ENCODE assay signal across 10 cellular contexts in the genomic region with DNA sequence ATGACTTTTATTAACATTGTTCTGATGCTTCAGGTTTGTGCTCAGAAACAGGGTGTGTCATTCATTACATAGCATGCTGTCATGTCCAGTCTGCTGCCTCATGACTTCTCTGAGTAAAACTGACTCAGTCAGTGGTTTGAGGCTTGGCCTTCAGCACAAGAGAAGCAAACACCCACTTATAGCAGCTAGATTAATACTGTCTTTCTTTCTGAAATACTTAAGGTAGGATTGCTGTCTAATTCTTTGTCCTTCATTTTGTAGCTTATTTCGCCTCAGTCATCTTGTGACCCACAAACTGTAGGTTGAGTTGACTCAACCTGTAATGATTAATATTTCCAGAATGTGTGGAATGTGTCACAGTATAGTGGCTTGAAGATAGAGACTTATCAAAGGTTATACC. TPM values are rescaled to one million over a fixed set of nuclear protein-coding genes. Genes with fewer than 3 reads are reported as not detected.
DNase-seq lines count a peak whose midpoint lies in the region; ATAC-seq and TF ChIP-seq lines count a peak whose summit lies in the region.
"Had no signal": no experiment of that assay in that cellular context is flagged by ENCODE, and none has a peak within 500 bp of the region (broad histone marks: within the 10 kb centered on the region; RNA-seq: fewer than 3 reads in every experiment).

No MANE protein-coding gene starts in this region.

- H3K4me1 Mint-ChIP-seq in activated CD8-positive, alpha-beta memory T cell treated with anti-CD3 and anti-CD28 coated beads, Interleukin-2, amount 10 ng/mL, durations not matched to agents 7 days and 5 days = no peaks in the 10 kb centered on the region

- no peak overlapping the region for H3K9ac ChIP-seq in Karpas-422 (ENCODE audit: low read length)
- H3K9ac ChIP-seq: BLaER1 had no signal

- no peak overlapping the region for H3K4me3 Mint-ChIP-seq in activated CD8-positive, alpha-beta memory T cell treated with anti-CD3 and anti-CD28 coated beads, Interleukin-2, amount 10 ng/mL, durations not matched to agents 7 days and 5 days

- 80% methylated on average over 1 of the region's 1 CpG; no CpG with 5 or more reads in 1 of the 2 donors for WGBS in gastroesophageal sphincter (ENCODE audit: low coverage in 1 of 2), 2 donors

- H3K27me3 ChIP-seq in right atrium auricular region (no peaks in the 10 kb centered on the region), gastroesophageal sphincter (no peaks in the 10 kb centered on the region), Karpas-422 (ENCODE audit: low read length) (no peaks in the 10 kb centered on the region)
- H3K27me3 ChIP-seq: BLaER1 had no signal

- H3K36me3 ChIP-seq in right atrium auricular region (no peaks in the 10 kb centered on the region), gastroesophageal sphincter (no peaks in the 10 kb centered on the region), Karpas-422 (ENCODE audit: insufficient read depth, low read length) (no peaks in the 10 kb centered on the region)
- H3K36me3 ChIP-seq: BLaER1 had no signal

- TF ChIP-seq EP300 in gastroesophageal sphincter (IDR thresholded peaks at IDR 0.05) = no peak

- ATAC-seq in Right ventricle myocardium superior (ENCODE audit: poor library complexity) (peak; percentile 55), gastroesophageal sphincter (peak; percentile 51)
- ATAC-seq in activated CD8-positive, alpha-beta memory T cell treated with anti-CD3 and anti-CD28 coated beads, Interleukin-2, amount 10 ng/mL, durations not matched to agents 7 days and 5 days = no peak

- no peaks in the 10 kb centered on the region for H4K20me1 ChIP-seq in Karpas-422 (ENCODE audit: insufficient read depth, low read depth, low read length)
- H4K20me1 ChIP-seq: BLaER1 had no signal

- H3K4me1 ChIP-seq in right atrium auricular region = peaks cover 0 to 31% of the 10 kb centered on the region in 2 donors
- H3K4me1 ChIP-seq in gastroesophageal sphincter = peaks cover 0 to 3% (median 0%) of the 10 kb centered on the region in 3 donors
- H3K4me1 ChIP-seq in Karpas-422 (ENCODE audit: low read length) = no peaks in the 10 kb centered on the region
- H3K4me1 ChIP-seq: BLaER1 had no signal

- POLR2A ChIA-PET in RWPE1 (lab: Yijun Ruan, JAX; ENCODE audit: low non-redundant PET) = no interaction called here

- no peaks in the 10 kb centered on the region for H3K27me3 Mint-ChIP-seq in activated CD8-positive, alpha-beta memory T cell treated with anti-CD3 and anti-CD28 coated beads, Interleukin-2, amount 10 ng/mL, durations not matched to agents 7 days and 5 days

- TF ChIP-seq POLR2A in gastroesophageal sphincter (IDR thresholded peaks at IDR 0.05) = no peak

- H3K27ac ChIP-seq in right atrium auricular region (peak overlapping the region in 1 of 2 donors; percentile 20), RWPE1 (no peak overlapping the region), gastroesophageal sphincter (no peak overlapping the region), Karpas-422 (ENCODE audit: low read length) (no peak overlapping the region)
- H3K27ac ChIP-seq: BLaER1 had no signal

- TF ChIP-seq CTCF in right atrium auricular region (IDR thresholded peaks at IDR 0.05) (no peak), RWPE1 (conservative IDR thresholded peaks at IDR 0.05; ENCODE audit: low read depth) (no peak), gastroesophageal sphincter (IDR thresholded peaks at IDR 0.05) (no peak)

- no peaks in the 10 kb centered on the region for H3K9me2 ChIP-seq in Karpas-422 (replicated peaks; ENCODE audit: insufficient read depth, low read length)

- no peak overlapping the region for H3K4me2 ChIP-seq in Karpas-422 (ENCODE audit: low read depth, low read length, poor library complexity, severe bottlenecking)
- H3K4me2 ChIP-seq: BLaER1 had no signal

- no peaks in the 10 kb centered on the region for H3K9me3 Mint-ChIP-seq in activated CD8-positive, alpha-beta memory T cell treated with anti-CD3 and anti-CD28 coated beads, Interleukin-2, amount 10 ng/mL, durations not matched to agents 7 days and 5 days (ENCODE audit: low read depth)

- CTCF ChIA-PET in RWPE1 (lab: Yijun Ruan, JAX) = interaction anchor here (0.5 kb wide), 1 partner anchor 1246 kb away, joined by 3 read pairs; no protein-coding TSS in a partner anchor
- CTCF ChIA-PET in activated CD8-positive, alpha-beta memory T cell treated with anti-CD3 and anti-CD28 coated beads, Interleukin-2, amount 10 ng/mL, durations not matched to agents 7 days and 5 days (lab: Charles Lee) = no interaction called here

- H3K36me3 Mint-ChIP-seq in activated CD8-positive, alpha-beta memory T cell treated with anti-CD3 and anti-CD28 coated beads, Interleukin-2, amount 10 ng/mL, durations not matched to agents 7 days and 5 days = no peaks in the 10 kb centered on the region

- H3K4me3 ChIP-seq in right atrium auricular region = no peak overlapping the region
- no peak overlapping the region for H3K4me3 ChIP-seq in gastroesophageal sphincter
- H3K4me3 ChIP-seq in Karpas-422 (ENCODE audit: low read length) = no peak overlapping the region
- H3K4me3 ChIP-seq: BLaER1 had no signal

- H3K9me3 ChIP-seq in right atrium auricular region (no peaks in the 10 kb centered on the region), gastroesophageal sphincter (no peaks in the 10 kb centered on the region), Karpas-422 (ENCODE audit: low read length) (no peaks in the 10 kb centered on the region)
- H3K9me3 ChIP-seq: BLaER1 had no signal

- no peaks in the 10 kb centered on the region for H3K79me2 ChIP-seq in Karpas-422 (ENCODE audit: low read length)

- no peak overlapping the region for H2AFZ ChIP-seq in Karpas-422 (ENCODE audit: low read length)

- intact Hi-C loops in Right ventricle myocardium superior (cut with DNase I) = no loop called here

- H3K27ac Mint-ChIP-seq in activated CD8-positive, alpha-beta memory T cell treated with anti-CD3 and anti-CD28 coated beads, Interleukin-2, amount 10 ng/mL, durations not matched to agents 7 days and 5 days = no peak overlapping the region

- DNase-seq in Right ventricle myocardium superior = no peak
- no peak for DNase-seq in right atrium auricular region (ENCODE audit: low spot score)
- DNase-seq in RWPE1 (ENCODE audit: low spot score) = peak; percentile 60
- peak; percentile 95 for DNase-seq in stromal cell of bone marrow (ENCODE audit: low read depth)
- no peak for DNase-seq in activated CD8-positive, alpha-beta memory T cell treated with anti-CD3 and anti-CD28 coated beads, Interleukin-2, amount 10 ng/mL, durations not matched to agents 7 days and 5 days
- no peak for DNase-seq in KG1 (lab: John Stamatoyannopoulos, UW)
- DNase-seq in Karpas-422 = no peak
- DNase-seq: activated CD4-positive, alpha-beta T cell treated with anti-CD3 and anti-CD28 coated beads for 48 hours had no signal

RNA-seq across cellular contexts. Expression of a gene that starts 32.9 kb away (rescaled TPM):
- total RNA-seq in Right ventricle myocardium superior (26.8 TPM), right atrium auricular region (10 to 100 TPM; 34.1 to 44.7 TPM), gastroesophageal sphincter (10 to 100 TPM; 17.0 to 27.4 (median 20.2) TPM)
- not detected for total RNA-seq in activated CD8-positive, alpha-beta memory T cell treated with anti-CD3 and anti-CD28 coated beads, Interleukin-2, amount 10 ng/mL, durations not matched to agents 7 days and 5 days
- total RNA-seq in Karpas-422 (2014; rRNA removed; shearing (Covaris generic); ENCODE audit: low replicate concordance) = not detected in 2 replicates

Comparison
In these comparisons a context has a peak if more than half of its experiments do, and no peak if none do; other contexts are left out.
1. DNase-seq: peak in RWPE1 (single experiment) and stromal cell of bone marrow (single experiment); none in Right ventricle myocardium superior (single experiment), right atrium auricular region (single experiment), activated CD8-positive, alpha-beta memory T cell treated with anti-CD3 and anti-CD28 coated beads, Interleukin-2, amount 10 ng/mL, durations not matched to agents 7 days and 5 days (single experiment), KG1 (single experiment) and Karpas-422 (single experiment).
2. RNA of a gene that starts 32.9 kb away (total RNA-seq): 34.1 to 44.7 TPM in right atrium auricular region, 26.8 TPM in Right ventricle myocardium superior (single experiment) and 17.0 to 27.4 TPM in gastroesophageal sphincter; not detected in activated CD8-positive, alpha-beta memory T cell treated with anti-CD3 and anti-CD28 coated beads, Interleukin-2, amount 10 ng/mL, durations not matched to agents 7 days and 5 days and not detected in Karpas-422; every median in the first group is over 10 times any median in the second.